ENCODE assay signal across 16 cellular contexts in genomic region chr4:16206301-16206700, GRCh38. TPM values are rescaled to one million over a fixed set of nuclear protein-coding genes. Genes with fewer than 3 reads are reported as not detected.
A peak's percentile ranks its signal among the peaks of the same experiment; 100 is the strongest.
DNase-seq lines count a peak whose midpoint lies in the region; ATAC-seq and TF ChIP-seq lines count a peak whose summit lies in the region.
"Had no signal": no experiment of that assay in that cellular context is flagged by ENCODE, and none has a peak within 500 bp of the region (broad histone marks: within the 10 kb centered on the region; RNA-seq: fewer than 3 reads in every experiment).

No MANE protein-coding gene starts in this region.

- H3K4me3 ChIP-seq in CD4-positive, CD25-positive, alpha-beta regulatory T cell (ENCODE audit: low read depth, low read length): no peak overlapping the region
- H3K4me3 ChIP-seq in HEK293 (ENCODE audit: low read depth, low read length): no peak overlapping the region
- H3K4me3 ChIP-seq: GM23248, pancreas, Peyer's patch, sigmoid colon, thoracic aorta had no signal

- H3K36me3 ChIP-seq in CD4-positive, CD25-positive, alpha-beta regulatory T cell (ENCODE audit: control insufficient read depth, insufficient read depth, low read length): peaks cover 46% of the 10 kb centered on the region
- H3K36me3 ChIP-seq in HEK293 (ENCODE audit: control insufficient read depth in 2 of 2, insufficient read depth in 1 of 2, low read length in 2 of 2): peaks cover 0 to 18% of the 10 kb centered on the region in 2 experiments; a peak in 1 of 3 replicates
- H3K36me3 ChIP-seq: pancreas had no signal

- no peak overlapping the region for H3K27ac ChIP-seq in CD4-positive, CD25-positive, alpha-beta regulatory T cell (ENCODE audit: insufficient read depth, low read length, poor library complexity, severe bottlenecking)
- 0 out of 2 replicates have a peak overlapping the region, but pooled peaks have one; percentile 9 for H3K27ac ChIP-seq in HEK293 (ENCODE audit: extremely low read depth, low read depth, low read length)
- H3K27ac ChIP-seq: GM23248, pancreas, Peyer's patch, sigmoid colon, thoracic aorta had no signal

- H3K9me3 ChIP-seq in CD4-positive, CD25-positive, alpha-beta regulatory T cell (ENCODE audit: control insufficient read depth in 2 of 2, low read length in 2 of 2): no peaks in the 10 kb centered on the region
- no peaks in the 10 kb centered on the region for H3K9me3 ChIP-seq in HEK293 (ENCODE audit: control insufficient read depth, insufficient read depth, low read depth, low read length)
- H3K9me3 ChIP-seq: pancreas, Peyer's patch, sigmoid colon, thoracic aorta had no signal

- peaks cover 29 to 57% (median 39%) of the 10 kb centered on the region in 4 donors for H3K4me1 Mint-ChIP-seq in CD4-positive, CD25-positive, alpha-beta regulatory T cell
- H3K4me1 Mint-ChIP-seq in effector memory CD8-positive, alpha-beta T cell (ENCODE audit: low read depth in 2 of 2): peaks cover 22 to 41% of the 10 kb centered on the region in 2 donors
- H3K4me1 Mint-ChIP-seq in osteocyte (ENCODE audit: unreplicated experiment): peaks cover 24% of the 10 kb centered on the region

- ATAC-seq in CD4-positive, CD25-positive, alpha-beta regulatory T cell (ENCODE audit: low read depth in 2 of 2): no peak
- no peak for ATAC-seq in effector memory CD8-positive, alpha-beta T cell (replicated peaks)
- ATAC-seq in HG03095 (IDR thresholded peaks at IDR 0.05; ENCODE audit: unreplicated experiment): no peak

- H3K27ac Mint-ChIP-seq in CD4-positive, CD25-positive, alpha-beta regulatory T cell: peak overlapping the region in 2 of 3 donors; percentile 22 to 74
- H3K27ac Mint-ChIP-seq in effector memory CD8-positive, alpha-beta T cell: peak overlapping the region; percentile 21 to 86
- H3K27ac Mint-ChIP-seq in osteocyte (ENCODE audit: unreplicated experiment): peak overlapping the region; percentile 55

- DNase-seq in CD4-positive, CD25-positive, alpha-beta regulatory T cell: no peak
- DNase-seq in effector memory CD8-positive, alpha-beta T cell: no peak
- DNase-seq in osteocyte (ENCODE audit: extremely low spot score, unreplicated experiment) (no peak), NCI-H226 (no peak), NCI-H1417 (lab: John Stamatoyannopoulos, UW) (no peak)
- DNase-seq: activated CD4-positive, alpha-beta T cell treated with anti-CD3 and anti-CD28 coated beads for 48 hours; NCI-H1092; NCI-H2081 treated with DMSO at 0.1 percent for 48 hours; NCI-H446 treated with DMSO at 0.1 percent for 48 hours; pancreas; Peyer's patch; sigmoid colon had no signal

- no peak for TF ChIP-seq CTCF in HEK293 (tag by site-specific recombination; IDR thresholded peaks at IDR 0.05)
- TF ChIP-seq CTCF in osteocyte (IDR thresholded peaks at IDR 0.05): no peak

- POLR2A ChIA-PET in HEK293 (lab: Yijun Ruan, JAX): interaction anchor here (0.5 kb wide), 1 partner anchor 1328 kb away, joined by 4 read pairs; no protein-coding TSS in a partner anchor

- H3K36me3 Mint-ChIP-seq in CD4-positive, CD25-positive, alpha-beta regulatory T cell: peaks cover 27% of the 10 kb centered on the region
- H3K36me3 Mint-ChIP-seq in effector memory CD8-positive, alpha-beta T cell (ENCODE audit: insufficient read depth): peaks cover 7% of the 10 kb centered on the region
- H3K36me3 Mint-ChIP-seq in osteocyte (ENCODE audit: unreplicated experiment): no peaks in the 10 kb centered on the region

- CTCF ChIA-PET in HEK293 (lab: Yijun Ruan, JAX): interaction anchor here (0.5 to 2.1 kb wide), 16 partner anchors 8 to 401 kb away, joined by 3 to 21 read pairs (median 4); no protein-coding TSS in a partner anchor

- H3K4me1 ChIP-seq in CD4-positive, CD25-positive, alpha-beta regulatory T cell (ENCODE audit: control insufficient read depth, insufficient read depth, low read length, poor library complexity, severe bottlenecking): no peaks in the 10 kb centered on the region
- H3K4me1 ChIP-seq in HEK293 (ENCODE audit: control insufficient read depth, insufficient read depth, low read length): no peaks in the 10 kb centered on the region
- H3K4me1 ChIP-seq: Peyer's patch had no signal

- H3K27me3 ChIP-seq in CD4-positive, CD25-positive, alpha-beta regulatory T cell (ENCODE audit: control insufficient read depth, insufficient read depth, low read length): no peaks in the 10 kb centered on the region
- H3K27me3 ChIP-seq: pancreas, Peyer's patch, sigmoid colon had no signal

- no peaks in the 10 kb centered on the region for H3K9me3 Mint-ChIP-seq in CD4-positive, CD25-positive, alpha-beta regulatory T cell
- no peaks in the 10 kb centered on the region for H3K9me3 Mint-ChIP-seq in effector memory CD8-positive, alpha-beta T cell
- no peaks in the 10 kb centered on the region for H3K9me3 Mint-ChIP-seq in osteocyte (ENCODE audit: unreplicated experiment)

- peak overlapping the region in 1 of 4 donors; percentile 51 for H3K4me3 Mint-ChIP-seq in CD4-positive, CD25-positive, alpha-beta regulatory T cell
- H3K4me3 Mint-ChIP-seq in effector memory CD8-positive, alpha-beta T cell: no peak overlapping the region
- no peak overlapping the region for H3K4me3 Mint-ChIP-seq in osteocyte (ENCODE audit: unreplicated experiment)

- H3K27me3 Mint-ChIP-seq in CD4-positive, CD25-positive, alpha-beta regulatory T cell: no peaks in the 10 kb centered on the region
- H3K27me3 Mint-ChIP-seq in effector memory CD8-positive, alpha-beta T cell: no peaks in the 10 kb centered on the region
- H3K27me3 Mint-ChIP-seq in osteocyte (ENCODE audit: unreplicated experiment): no peaks in the 10 kb centered on the region

TF ChIP-seq in HEK293, 187 proteins besides CTCF, POLR2A, EP300 and RAD21:
- TF ChIP-seq ZNF211 (tag by site-specific recombination; IDR thresholded peaks at IDR 0.05; ENCODE audit: low read depth) (no peak), TRIM28 (IDR thresholded peaks at IDR 0.05; ENCODE audit: borderline replicate concordance, low read length) (no peak)
- TF ChIP-seq, protein P1, sequence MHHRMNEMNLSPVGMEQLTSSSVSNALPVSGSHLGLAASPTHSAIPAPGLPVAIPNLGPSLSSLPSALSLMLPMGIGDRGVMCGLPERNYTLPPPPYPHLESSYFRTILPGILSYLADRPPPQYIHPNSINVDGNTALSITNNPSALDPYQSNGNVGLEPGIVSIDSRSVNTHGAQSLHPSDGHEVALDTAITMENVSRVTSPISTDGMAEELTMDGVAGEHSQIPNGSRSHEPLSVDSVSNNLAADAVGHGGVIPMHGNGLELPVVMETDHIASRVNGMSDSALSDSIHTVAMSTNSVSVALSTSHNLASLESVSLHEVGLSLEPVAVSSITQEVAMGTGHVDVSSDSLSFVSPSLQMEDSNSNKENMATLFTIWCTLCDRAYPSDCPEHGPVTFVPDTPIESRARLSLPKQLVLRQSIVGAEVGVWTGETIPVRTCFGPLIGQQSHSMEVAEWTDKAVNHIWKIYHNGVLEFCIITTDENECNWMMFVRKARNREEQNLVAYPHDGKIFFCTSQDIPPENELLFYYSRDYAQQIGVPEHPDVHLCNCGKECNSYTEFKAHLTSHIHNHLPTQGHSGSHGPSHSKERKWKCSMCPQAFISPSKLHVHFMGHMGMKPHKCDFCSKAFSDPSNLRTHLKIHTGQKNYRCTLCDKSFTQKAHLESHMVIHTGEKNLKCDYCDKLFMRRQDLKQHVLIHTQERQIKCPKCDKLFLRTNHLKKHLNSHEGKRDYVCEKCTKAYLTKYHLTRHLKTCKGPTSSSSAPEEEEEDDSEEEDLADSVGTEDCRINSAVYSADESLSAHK (tag by site-specific recombination; IDR thresholded peaks at IDR 0.05): no peak
TF ChIP-seq in HEK293: peak in this region for 0.

RNA-seq across cellular contexts. Expression of gene TAPT1, which starts 20.0 kb away (rescaled TPM):
- 86.8 TPM for total RNA-seq in CD4-positive, CD25-positive, alpha-beta regulatory T cell
- polyA plus RNA-seq in CD4-positive, CD25-positive, alpha-beta regulatory T cell: 10 to 100 TPM; 26.0 to 35.3 (median 32.6) TPM
- total RNA-seq in osteocyte: 31.7 and 32.3 TPM in 2 replicates
